In genomic region chr6:30060982-30061765, GRCh38 we compare ENCODE assay signal across 1 cellular context.
TF ChIP-seq lines count a peak whose summit lies in the region.

Gene POLR1H (plus strand): TSS chr6:30061265. CDS start chr6:30061525, 260 bp downstream.

TF ChIP-seq in HEK293, 187 proteins besides CTCF, POLR2A, EP300 and RAD21 (continued from another document):
- TF ChIP-seq, protein P1, sequence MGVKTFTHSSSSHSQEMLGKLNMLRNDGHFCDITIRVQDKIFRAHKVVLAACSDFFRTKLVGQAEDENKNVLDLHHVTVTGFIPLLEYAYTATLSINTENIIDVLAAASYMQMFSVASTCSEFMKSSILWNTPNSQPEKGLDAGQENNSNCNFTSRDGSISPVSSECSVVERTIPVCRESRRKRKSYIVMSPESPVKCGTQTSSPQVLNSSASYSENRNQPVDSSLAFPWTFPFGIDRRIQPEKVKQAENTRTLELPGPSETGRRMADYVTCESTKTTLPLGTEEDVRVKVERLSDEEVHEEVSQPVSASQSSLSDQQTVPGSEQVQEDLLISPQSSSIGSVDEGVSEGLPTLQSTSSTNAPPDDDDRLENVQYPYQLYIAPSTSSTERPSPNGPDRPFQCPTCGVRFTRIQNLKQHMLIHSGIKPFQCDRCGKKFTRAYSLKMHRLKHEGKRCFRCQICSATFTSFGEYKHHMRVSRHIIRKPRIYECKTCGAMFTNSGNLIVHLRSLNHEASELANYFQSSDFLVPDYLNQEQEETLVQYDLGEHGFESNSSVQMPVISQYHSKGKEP (tag by site-specific recombination; IDR thresholded peaks at IDR 0.05): peak; percentile 68
- TF ChIP-seq ZNF350 (tag by site-specific recombination; IDR thresholded peaks at IDR 0.05): no peak
- TF ChIP-seq ZBTB17 (tag by site-specific recombination; IDR thresholded peaks at IDR 0.05): peak; percentile 14; the same call in 1 of the 2 replicates
- TF ChIP-seq KLF17 (tag by site-specific recombination; IDR thresholded peaks at IDR 0.05): peak; percentile 88; the same call in 1 of the 2 replicates
- peak; percentile 57 for TF ChIP-seq PRDM1 (tag by site-specific recombination; IDR thresholded peaks at IDR 0.05)
- TF ChIP-seq, protein P2, sequence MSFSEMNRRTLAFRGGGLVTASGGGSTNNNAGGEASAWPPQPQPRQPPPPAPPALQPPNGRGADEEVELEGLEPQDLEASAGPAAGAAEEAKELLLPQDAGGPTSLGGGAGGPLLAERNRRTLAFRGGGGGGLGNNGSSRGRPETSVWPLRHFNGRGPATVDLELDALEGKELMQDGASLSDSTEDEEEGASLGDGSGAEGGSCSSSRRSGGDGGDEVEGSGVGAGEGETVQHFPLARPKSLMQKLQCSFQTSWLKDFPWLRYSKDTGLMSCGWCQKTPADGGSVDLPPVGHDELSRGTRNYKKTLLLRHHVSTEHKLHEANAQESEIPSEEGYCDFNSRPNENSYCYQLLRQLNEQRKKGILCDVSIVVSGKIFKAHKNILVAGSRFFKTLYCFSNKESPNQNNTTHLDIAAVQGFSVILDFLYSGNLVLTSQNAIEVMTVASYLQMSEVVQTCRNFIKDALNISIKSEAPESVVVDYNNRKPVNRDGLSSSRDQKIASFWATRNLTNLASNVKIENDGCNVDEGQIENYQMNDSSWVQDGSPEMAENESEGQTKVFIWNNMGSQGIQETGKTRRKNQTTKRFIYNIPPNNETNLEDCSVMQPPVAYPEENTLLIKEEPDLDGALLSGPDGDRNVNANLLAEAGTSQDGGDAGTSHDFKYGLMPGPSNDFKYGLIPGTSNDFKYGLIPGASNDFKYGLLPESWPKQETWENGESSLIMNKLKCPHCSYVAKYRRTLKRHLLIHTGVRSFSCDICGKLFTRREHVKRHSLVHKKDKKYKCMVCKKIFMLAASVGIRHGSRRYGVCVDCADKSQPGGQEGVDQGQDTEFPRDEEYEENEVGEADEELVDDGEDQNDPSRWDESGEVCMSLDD (tag by site-specific recombination; IDR thresholded peaks at IDR 0.05): peak; percentile 41
- no peak for TF ChIP-seq ZNF529 (tag by site-specific recombination; IDR thresholded peaks at IDR 0.05; ENCODE audit: insufficient replicate concordance)
- TF ChIP-seq YY2 (tag by site-specific recombination; IDR thresholded peaks at IDR 0.05): peak; percentile 89
- no peak for TF ChIP-seq ZNF596 (tag by site-specific recombination; IDR thresholded peaks at IDR 0.05)
- TF ChIP-seq ZNF623 (tag by site-specific recombination; IDR thresholded peaks at IDR 0.05): 0 out of 2 replicates have a peak, but pooled peaks have one; percentile 12
- TF ChIP-seq KLF8 (tag by site-specific recombination; IDR thresholded peaks at IDR 0.05): peak; percentile 88
- TF ChIP-seq OVOL3 (tag by site-specific recombination; IDR thresholded peaks at IDR 0.05): 0 out of 2 replicates have a peak, but pooled peaks have one; percentile 20
- TF ChIP-seq REPIN1 (tag by site-specific recombination; IDR thresholded peaks at IDR 0.05; ENCODE audit: low read depth): no peak
- peak; percentile 100 for TF ChIP-seq ZBTB20 (tag by site-specific recombination; IDR thresholded peaks at IDR 0.05)
- no peak for TF ChIP-seq ZNF544 (tag by site-specific recombination; IDR thresholded peaks at IDR 0.05)
- TF ChIP-seq KLF1 (tag by site-specific recombination; IDR thresholded peaks at IDR 0.05): peak; percentile 32; the same call in 1 of the 2 replicates
- 0 out of 2 replicates have a peak, but pooled peaks have one; percentile 11 for TF ChIP-seq ZNF146 (tag by site-specific recombination; IDR thresholded peaks at IDR 0.05)
